ENCODE assay signal across 9 cellular contexts in the genomic region with DNA sequence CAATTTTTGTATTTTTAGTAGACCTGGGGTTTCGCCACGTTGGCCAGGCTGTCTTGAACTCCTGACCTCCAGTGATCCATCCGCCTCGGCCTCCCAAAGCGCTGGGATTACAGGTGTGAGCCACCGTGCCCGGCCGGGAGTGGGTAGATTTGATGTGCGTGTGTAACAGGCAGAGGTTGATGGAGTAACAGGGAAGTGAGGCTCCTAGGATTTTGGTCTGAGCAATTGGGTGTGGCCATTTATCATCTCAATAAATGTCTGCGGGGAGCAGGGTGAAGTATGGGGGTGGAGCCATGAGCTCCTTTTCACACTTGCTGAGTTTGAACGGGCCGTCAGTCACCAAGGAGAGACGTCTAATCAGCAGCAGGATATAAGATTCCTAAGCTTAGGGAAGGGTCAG. TPM values are rescaled to one million over a fixed set of nuclear protein-coding genes. Genes with fewer than 3 reads are reported as not detected.
DNase-seq lines count a peak whose midpoint lies in the region; ATAC-seq, FAIRE-seq and TF ChIP-seq lines count a peak whose summit lies in the region.
"Had no signal": no experiment of that assay in that cellular context is flagged by ENCODE, and none has a peak within 500 bp of the region (broad histone marks: within the 10 kb centered on the region; RNA-seq: fewer than 3 reads in every experiment).

No MANE protein-coding gene starts in this region.

- H3K27ac ChIP-seq in ACC112 (ENCODE audit: low read depth, low read length), result no peak overlapping the region
- H3K27ac ChIP-seq in HEK293 (ENCODE audit: extremely low read depth, low read depth, low read length), result no peak overlapping the region
- H3K27ac ChIP-seq in keratinocyte (ENCODE audit: control insufficient read depth, insufficient read depth, low read length), result no peak overlapping the region

- H3K27me3 Mint-ChIP-seq in activated T-helper 17 cell treated with anti-CD3 and anti-CD28 coated beads, Interleukin-2, amount 50 U/mL, for 72 hours, result no peaks in the 10 kb centered on the region

- H2AFZ ChIP-seq in ACC112 (ENCODE audit: low read length, unreplicated experiment), result no peak overlapping the region
- no peak overlapping the region for H2AFZ ChIP-seq in keratinocyte (ENCODE audit: control insufficient read depth, low read length)

- CTCF ChIA-PET in HEK293 (lab: Yijun Ruan, JAX), result interaction anchor here (0.7 to 0.9 kb wide), 2 partner anchors 10 to 77 kb away, joined by 3 to 4 read pairs; no protein-coding TSS in a partner anchor

- peaks cover 12% of the 10 kb centered on the region for H3K4me1 ChIP-seq in ACC112 (ENCODE audit: control insufficient read depth, insufficient read depth, low read length, unreplicated experiment)
- H3K4me1 ChIP-seq in HEK293 (ENCODE audit: control insufficient read depth, insufficient read depth, low read length), result no peaks in the 10 kb centered on the region; the same call in 1 of the 2 replicates
- peaks cover 14% of the 10 kb centered on the region for H3K4me1 ChIP-seq in keratinocyte (ENCODE audit: control insufficient read depth, extremely low read depth, insufficient read depth, low read length)

- DNase-seq in keratinocyte (ENCODE audit: low read depth, low spot score) (no peak), lower leg skin (ENCODE audit: low spot score in 2 of 2) (no peak)
- DNase-seq in effector CD8-positive, alpha-beta T cell (lab: John Stamatoyannopoulos, UW), result no peak
- no peak for DNase-seq in activated CD4-positive, alpha-beta T cell treated with anti-CD3 and anti-CD28 coated beads, Interleukin-2, amount 50 U/mL, for 4 hours
- DNase-seq: NCI-H526 had no signal

- no peaks in the 10 kb centered on the region for H3K9me3 Mint-ChIP-seq in activated T-helper 17 cell treated with anti-CD3 and anti-CD28 coated beads, Interleukin-2, amount 50 U/mL, for 72 hours

- H3K27me3 ChIP-seq in ACC112 (ENCODE audit: insufficient read depth, low read length), result no peaks in the 10 kb centered on the region
- no peaks in the 10 kb centered on the region for H3K27me3 ChIP-seq in keratinocyte (ENCODE audit: control insufficient read depth, extremely low read depth, insufficient read depth, low read length)

- TF ChIP-seq CTCF in HEK293 (tag by site-specific recombination; IDR thresholded peaks at IDR 0.05) (no peak), keratinocyte (optimal IDR thresholded peaks at IDR 0.05 in 1 of 3, IDR thresholded peaks at IDR 0.05 in 1 of 3, conservative IDR thresholded peaks at IDR 0.05 in 1 of 3; ENCODE audit: extremely low read depth in 1 of 3, insufficient read depth in 2 of 3, low read length in 3 of 3) (no peak), lower leg skin (IDR thresholded peaks at IDR 0.05) (no peak)

- H3K79me2 ChIP-seq in ACC112 (ENCODE audit: control insufficient read depth, insufficient read depth, low read length, unreplicated experiment) (peaks cover 35% of the 10 kb centered on the region), keratinocyte (ENCODE audit: control insufficient read depth, insufficient read depth, low read length) (peaks cover 35% of the 10 kb centered on the region)

- H3K4me3 ChIP-seq in ACC112 (ENCODE audit: low read depth, low read length) (peak overlapping the region; percentile 84), HEK293 (ENCODE audit: low read depth, low read length) (no peak overlapping the region), keratinocyte (ENCODE audit: control insufficient read depth in 2 of 3, extremely low read depth in 1 of 3, insufficient read depth in 2 of 3, low read depth in 1 of 3, low read length in 3 of 3) (no peak overlapping the region), lower leg skin (ENCODE audit: low read depth, poor library complexity, severe bottlenecking) (no peak overlapping the region)

- H3K27ac Mint-ChIP-seq in activated T-helper 17 cell treated with anti-CD3 and anti-CD28 coated beads, Interleukin-2, amount 50 U/mL, for 72 hours, result peak overlapping the region; percentile 91

- intact Hi-C loops in lower leg skin (cut with DNase I; ENCODE audit: low total_unique reads), result no loop called here

- 65 to 67% methylated on average over 13 of the region's 13 CpGs for WGBS in lower leg skin, 2 donors

- H3K36me3 ChIP-seq in ACC112 (ENCODE audit: insufficient read depth, low read length) (peaks cover 2% of the 10 kb centered on the region; the same call in 1 of the 2 replicates), HEK293 (ENCODE audit: control insufficient read depth in 2 of 2, insufficient read depth in 1 of 2, low read length in 2 of 2) (peaks cover 6 to 28% of the 10 kb centered on the region in 2 experiments; a peak in 2 of 3 replicates), keratinocyte (ENCODE audit: control insufficient read depth in 2 of 2, extremely low read depth in 1 of 2, insufficient read depth in 2 of 2, low read length in 2 of 2) (peaks cover 2 to 16% of the 10 kb centered on the region in 2 experiments)

- ATAC-seq in activated T-helper 17 cell treated with anti-CD3 and anti-CD28 coated beads, Interleukin-2, amount 50 U/mL, for 72 hours (replicated peaks), result no peak
- ATAC-seq in GM21529 (IDR thresholded peaks at IDR 0.05; ENCODE audit: unreplicated experiment), result no peak

- POLR2A ChIA-PET in HEK293 (lab: Yijun Ruan, JAX), result interaction anchor here (1.2 to 4.7 kb wide), 3 partner anchors 41 to 71 kb away, joined by 3 to 28 read pairs (median 4); a partner anchor contains a TSS

- no peaks in the 10 kb centered on the region for H4K20me1 ChIP-seq in keratinocyte (ENCODE audit: control insufficient read depth, extremely low read depth, insufficient read depth, low read length)

- no peaks in the 10 kb centered on the region for H3K9me3 ChIP-seq in HEK293 (ENCODE audit: control insufficient read depth, insufficient read depth, low read depth, low read length)
- no peaks in the 10 kb centered on the region for H3K9me3 ChIP-seq in keratinocyte (ENCODE audit: control insufficient read depth, low read depth, low read length)

- no peaks in the 10 kb centered on the region for H3K9me1 ChIP-seq in keratinocyte (ENCODE audit: control insufficient read depth, extremely low read depth, insufficient read depth, low read length)

- no peak overlapping the region for H3K9ac ChIP-seq in keratinocyte (ENCODE audit: control insufficient read depth, extremely low read depth, insufficient read depth, low read length)

- dilution Hi-C loops in keratinocyte (cut with MboI; ENCODE audit: extremely low pct_ligation_motif_present, low sequenced_read_pairs), result no loop called here

- H3K4me1 Mint-ChIP-seq in activated T-helper 17 cell treated with anti-CD3 and anti-CD28 coated beads, Interleukin-2, amount 50 U/mL, for 72 hours, result peaks cover 31% of the 10 kb centered on the region

- peak overlapping the region; percentile 94 for H3K4me3 Mint-ChIP-seq in activated T-helper 17 cell treated with anti-CD3 and anti-CD28 coated beads, Interleukin-2, amount 50 U/mL, for 72 hours

- TF ChIP-seq POLR2A in lower leg skin (IDR thresholded peaks at IDR 0.05), result no peak

- peaks cover 30% of the 10 kb centered on the region for H3K36me3 Mint-ChIP-seq in activated T-helper 17 cell treated with anti-CD3 and anti-CD28 coated beads, Interleukin-2, amount 50 U/mL, for 72 hours (ENCODE audit: low read depth)

- FAIRE-seq in keratinocyte (lab: Jason Lieb, UNC), result no peak

- H3K4me2 ChIP-seq in keratinocyte (ENCODE audit: control insufficient read depth, extremely low read depth, insufficient read depth, low read depth, low read length), result peak overlapping the region; percentile 80

RNA-seq across cellular contexts. Expression of a gene that starts 1.2 kb away (rescaled TPM):
- total RNA-seq in activated T-helper 17 cell treated with anti-CD3 and anti-CD28 coated beads, Interleukin-2, amount 50 U/mL, for 72 hours, result 10 to 100 TPM; 26.1 to 36.5 TPM
- 18.8 to 23.9 TPM (median 21.5 TPM) in 3 replicates for polyA plus RNA-seq in keratinocyte
- polyA plus RNA-seq in keratinocyte (2011; ENCODE audit: low read depth), result 15.1 TPM
- polyA plus RNA-seq in keratinocyte (2011; cell fraction: cytosol; rRNA removed), result 15.5 and 26.4 TPM in 2 replicates
- polyA plus RNA-seq in keratinocyte (2011; cell fraction: nucleus; rRNA removed), result 20.1 and 21.4 TPM in 2 replicates
- 13.4 and 27.1 TPM in 2 replicates for polyA plus RNA-seq in keratinocyte (2012; ENCODE audit: low replicate concordance)
- polyA minus RNA-seq in keratinocyte, result 13.0 to 13.8 TPM (median 13.4 TPM) in 3 replicates
- 27.4 TPM for polyA minus RNA-seq in keratinocyte (2011; cell fraction: cytosol; rRNA and poly(A)+ RNA removed)
- 8.5 and 9.0 TPM in 2 replicates for polyA minus RNA-seq in keratinocyte (2011; cell fraction: nucleus; rRNA and poly(A)+ RNA removed)
- 10 to 100 TPM; 18.8 to 26.5 (median 24.6) TPM for total RNA-seq in lower leg skin

RNA-seq across cellular contexts. Expression of a gene that starts 3.2 kb away (rescaled TPM):
- 1 to 10 TPM; 1.2 to 3.9 TPM for total RNA-seq in activated T-helper 17 cell treated with anti-CD3 and anti-CD28 coated beads, Interleukin-2, amount 50 U/mL, for 72 hours
- 1.1 to 2.9 TPM (median 1.2 TPM) in 3 replicates for polyA plus RNA-seq in keratinocyte
- 0.31 TPM for polyA plus RNA-seq in keratinocyte (2011; ENCODE audit: low read depth)
- 0.49 and 1.5 TPM in 2 replicates for polyA plus RNA-seq in keratinocyte (2011; cell fraction: cytosol; rRNA removed)
- 7.1 and 9.5 TPM in 2 replicates for polyA plus RNA-seq in keratinocyte (2011; cell fraction: nucleus; rRNA removed)
- 1.2 and 2.0 TPM in 2 replicates for polyA plus RNA-seq in keratinocyte (2012; ENCODE audit: low replicate concordance)
- polyA minus RNA-seq in keratinocyte, result 0.66 to 1.8 TPM (median 0.82 TPM) in 3 replicates
- polyA minus RNA-seq in keratinocyte (2011; cell fraction: cytosol; rRNA and poly(A)+ RNA removed), result 0.96 TPM
- 1.8 and 2.7 TPM in 2 replicates for polyA minus RNA-seq in keratinocyte (2011; cell fraction: nucleus; rRNA and poly(A)+ RNA removed)
- 1 to 10 TPM; 1.1 to 2.7 (median 1.8) TPM for total RNA-seq in lower leg skin

RNA-seq across cellular contexts. Expression of a gene that starts 40.8 kb away (rescaled TPM):
- total RNA-seq in activated T-helper 17 cell treated with anti-CD3 and anti-CD28 coated beads, Interleukin-2, amount 50 U/mL, for 72 hours, result 1 to 10 TPM in 1 of 2 donors, under 1 TPM in 1; 0.41 to 3.0 TPM
- polyA plus RNA-seq in keratinocyte, result 2.5 to 6.0 TPM (median 3.4 TPM) in 3 replicates
- polyA plus RNA-seq in keratinocyte (2011; ENCODE audit: low read depth), result 2.0 TPM
- 2.3 and 3.7 TPM in 2 replicates for polyA plus RNA-seq in keratinocyte (2011; cell fraction: cytosol; rRNA removed)
- polyA plus RNA-seq in keratinocyte (2011; cell fraction: nucleus; rRNA removed), result 4.6 and 6.6 TPM in 2 replicates
- 4.5 and 4.8 TPM in 2 replicates for polyA plus RNA-seq in keratinocyte (2012; ENCODE audit: low replicate concordance)
- polyA minus RNA-seq in keratinocyte, result 3.4 to 13.7 TPM (median 3.4 TPM) in 3 replicates
- polyA minus RNA-seq in keratinocyte (2011; cell fraction: cytosol; rRNA and poly(A)+ RNA removed), result 8.1 TPM
- 5.1 and 8.1 TPM in 2 replicates for polyA minus RNA-seq in keratinocyte (2011; cell fraction: nucleus; rRNA and poly(A)+ RNA removed)
- 10 to 100 TPM in 1 of 4 donors, 1 to 10 TPM in 3; 4.1 to 10.6 (median 8.0) TPM for total RNA-seq in lower leg skin

RNA-seq across cellular contexts. Expression of a gene that starts 42.8 kb away (rescaled TPM):
- under 1 TPM in 1 of 2 donors, not detected in 1; 0.77 TPM for total RNA-seq in activated T-helper 17 cell treated with anti-CD3 and anti-CD28 coated beads, Interleukin-2, amount 50 U/mL, for 72 hours
- polyA plus RNA-seq in keratinocyte, result 0.39 to 0.77 TPM in 2 of 3 replicates, not detected in the other
- polyA plus RNA-seq in keratinocyte (2011; ENCODE audit: low read depth), result 0.09 TPM
- polyA plus RNA-seq in keratinocyte (2011; cell fraction: cytosol; rRNA removed), result 0.18 and 0.35 TPM in 2 replicates
- 1.2 and 2.5 TPM in 2 replicates for polyA plus RNA-seq in keratinocyte (2011; cell fraction: nucleus; rRNA removed)
- 0.39 and 0.86 TPM in 2 replicates for polyA plus RNA-seq in keratinocyte (2012; ENCODE audit: low replicate concordance)
- polyA minus RNA-seq in keratinocyte, result not detected in 3 replicates
- not detected for polyA minus RNA-seq in keratinocyte (2011; cell fraction: cytosol; rRNA and poly(A)+ RNA removed)
- polyA minus RNA-seq in keratinocyte (2011; cell fraction: nucleus; rRNA and poly(A)+ RNA removed), result 0.85 TPM in 1 of 2 replicates, not detected in the other
- total RNA-seq in lower leg skin, result 1 to 10 TPM in 2 of 4 donors, under 1 TPM in 1, not detected in 1; 0.54 to 7.0 (median 3.7) TPM

RNA-seq across cellular contexts. Expression of a gene that starts 43.1 kb away (rescaled TPM):
- 100 to 1,000 TPM; 315 to 380 TPM for total RNA-seq in activated T-helper 17 cell treated with anti-CD3 and anti-CD28 coated beads, Interleukin-2, amount 50 U/mL, for 72 hours
- polyA plus RNA-seq in keratinocyte, result 120 to 232 TPM (median 153 TPM) in 3 replicates
- polyA plus RNA-seq in keratinocyte (2011; ENCODE audit: low read depth), result 60.5 TPM
- 123 and 124 TPM in 2 replicates for polyA plus RNA-seq in keratinocyte (2011; cell fraction: cytosol; rRNA removed)
- polyA plus RNA-seq in keratinocyte (2011; cell fraction: nucleus; rRNA removed), result 238 and 252 TPM in 2 replicates
- polyA plus RNA-seq in keratinocyte (2012; ENCODE audit: low replicate concordance), result 98.3 and 183 TPM in 2 replicates
- polyA minus RNA-seq in keratinocyte, result 166 to 368 TPM (median 173 TPM) in 3 replicates
- 206 TPM for polyA minus RNA-seq in keratinocyte (2011; cell fraction: cytosol; rRNA and poly(A)+ RNA removed)
- polyA minus RNA-seq in keratinocyte (2011; cell fraction: nucleus; rRNA and poly(A)+ RNA removed), result 165 and 207 TPM in 2 replicates
- 100 to 1,000 TPM in 2 of 4 donors, 10 to 100 TPM in 2; 84.2 to 114 (median 100) TPM for total RNA-seq in lower leg skin
